ENCODE assay signal across 9 cellular contexts in genomic region chr13:46595136-46595917, GRCh38. TPM values are rescaled to one million over a fixed set of nuclear protein-coding genes. Genes with fewer than 3 reads are reported as not detected.
DNase-seq lines count a peak whose midpoint lies in the region; ATAC-seq and TF ChIP-seq lines count a peak whose summit lies in the region.
"Had no signal": no experiment of that assay in that cellular context is flagged by ENCODE, and none has a peak within 500 bp of the region (broad histone marks: within the 10 kb centered on the region; RNA-seq: fewer than 3 reads in every experiment).

No MANE protein-coding gene starts in this region.

- peak overlapping the region in 3 of 4 donors; percentile 16 to 67 (median 33) for H3K27ac ChIP-seq in Peyer's patch
- peak overlapping the region in 8 of 10 donors; percentile 5 to 79 (median 38) for H3K27ac ChIP-seq in heart right ventricle
- H3K27ac ChIP-seq in upper lobe of left lung = peak overlapping the region in 3 of 4 donors; percentile 1 to 73 (median 71)
- H3K27ac ChIP-seq: 22Rv1 had no signal

- TF ChIP-seq CTCF in Peyer's patch (IDR thresholded peaks at IDR 0.05) (no peak), heart right ventricle (IDR thresholded peaks at IDR 0.05) (no peak), upper lobe of left lung (IDR thresholded peaks at IDR 0.05) (no peak)

- H3K36me3 ChIP-seq in Peyer's patch (no peaks in the 10 kb centered on the region), heart right ventricle (no peaks in the 10 kb centered on the region), upper lobe of left lung (no peaks in the 10 kb centered on the region)

- 63 to 71% methylated on average over 6 of the region's 6 CpGs for WGBS in heart right ventricle, 2 donors
- WGBS in upper lobe of left lung, 2 donors = 50 to 67% methylated on average over 6 of the region's 6 CpGs

- intact Hi-C loops in heart right ventricle (cut with DNase I) = loop anchor here in 2 of 10 donors (5.0 kb wide), 1 partner anchor 43 kb away; the partner anchor contains the start of gene LRCH1 (in 2 of the 2)

- ATAC-seq in heart right ventricle = peak in 6 of 8 donors; percentile 39 to 89 (median 43)
- no peak for ATAC-seq in upper lobe of left lung (ENCODE audit: low FRiP score in 2 of 2)

- DNase-seq in DMS 273 (lab: John Stamatoyannopoulos, UW; ENCODE audit: unreplicated experiment) (peak; percentile 50), DMS 273 treated with DMSO at 0.1 percent for 48 hours (lab: John Stamatoyannopoulos, UW) (no peak), Peyer's patch (peak in 2 of 3 donors; percentile 69 to 73), heart right ventricle (no peak), upper lobe of left lung (no peak), midbrain (lab: John Stamatoyannopoulos, UW) (no peak), ACHN (no peak), hippocampal formation (lab: John Stamatoyannopoulos, UW) (no peak)

- in situ Hi-C loops in ACHN (cut with HindIII; ENCODE audit: low pct_ligation_motif_present, low pct_unique_long_range_greater_than_20kb, low sequenced_read_pairs) = no loop called here

- no peak overlapping the region for H3K4me3 ChIP-seq in Peyer's patch
- no peak overlapping the region for H3K4me3 ChIP-seq in heart right ventricle
- no peak overlapping the region for H3K4me3 ChIP-seq in upper lobe of left lung

- H3K9me3 ChIP-seq in Peyer's patch = no peaks in the 10 kb centered on the region
- no peaks in the 10 kb centered on the region for H3K9me3 ChIP-seq in heart right ventricle
- no peaks in the 10 kb centered on the region for H3K9me3 ChIP-seq in upper lobe of left lung

- TF ChIP-seq POLR2A in Peyer's patch (IDR thresholded peaks at IDR 0.05) = no peak
- TF ChIP-seq POLR2A in upper lobe of left lung (IDR thresholded peaks at IDR 0.05) = no peak

- H3K4me1 ChIP-seq in Peyer's patch (peaks cover 0 to 22% (median 9%) of the 10 kb centered on the region in 4 donors), heart right ventricle (peaks cover 0 to 97% (median 63%) of the 10 kb centered on the region in 9 donors), upper lobe of left lung (peaks cover 65 to 81% (median 69%) of the 10 kb centered on the region in 4 donors)

- TF ChIP-seq EP300 in upper lobe of left lung (IDR thresholded peaks at IDR 0.05) = no peak

- H3K27me3 ChIP-seq in Peyer's patch (no peaks in the 10 kb centered on the region), heart right ventricle (no peaks in the 10 kb centered on the region), upper lobe of left lung (no peaks in the 10 kb centered on the region)

RNA-seq across cellular contexts. Expression of gene LRCH1, which starts 42.4 kb away (rescaled TPM):
- total RNA-seq in Peyer's patch (10 to 100 TPM; 13.6 to 29.7 (median 18.5) TPM), heart right ventricle (10 to 100 TPM; 10.1 to 20.3 (median 13.8) TPM), upper lobe of left lung (10 to 100 TPM; 17.2 to 27.0 (median 22.7) TPM)
- 1 to 10 TPM; 4.1 to 5.9 TPM for polyA plus RNA-seq in heart right ventricle

Comparison
In these comparisons a context has a peak if more than half of its experiments do, and no peak if none do; other contexts are left out.
1. DNase-seq: peak in DMS 273 (single experiment) and Peyer's patch (2 of 3); none in DMS 273 treated with DMSO at 0.1 percent for 48 hours (single experiment), heart right ventricle (0 of 2), upper lobe of left lung (0 of 2), midbrain (single experiment), ACHN (single experiment) and hippocampal formation (0 of 2).
2. ATAC-seq: peak in heart right ventricle (6 of 8); none in upper lobe of left lung (0 of 2).
3. Peak in every context shown above with its lines, with median percentiles within 50 percentile points of each other: H3K27ac ChIP-seq.